ENCODE assay signal across 1 cellular context in genomic region chrX:21998037-21998436, GRCh38.
TF ChIP-seq lines count a peak whose summit lies in the region.

No MANE protein-coding gene starts in this region.

TF ChIP-seq in A549, 52 proteins besides CTCF, POLR2A, EP300 and RAD21:
- no peak for TF ChIP-seq E2F6 (IDR thresholded peaks at IDR 0.05; ENCODE audit: borderline replicate concordance, low read depth)
- no peak for TF ChIP-seq ZSCAN20 (CRISPR knock-in tag; IDR thresholded peaks at IDR 0.05)
- TF ChIP-seq ESRRA (IDR thresholded peaks at IDR 0.05; ENCODE audit: borderline replicate concordance, low read length), result no peak
- TF ChIP-seq KDM5A (IDR thresholded peaks at IDR 0.05), result no peak
- TF ChIP-seq MAX (IDR thresholded peaks at IDR 0.05), result no peak
- TF ChIP-seq GATA3 (IDR thresholded peaks at IDR 0.05; ENCODE audit: borderline replicate concordance), result no peak
- no peak for TF ChIP-seq CHD2 (IDR thresholded peaks at IDR 0.05; ENCODE audit: low read length, partially characterized antibody)
- TF ChIP-seq PHF8 (IDR thresholded peaks at IDR 0.05; ENCODE audit: borderline replicate concordance, low read depth), result no peak
- TF ChIP-seq TFCP2L1 (CRISPR knock-in tag; IDR thresholded peaks at IDR 0.05), result no peak
- no peak for TF ChIP-seq RARB (CRISPR knock-in tag; IDR thresholded peaks at IDR 0.05)
- TF ChIP-seq BHLHE40 (IDR thresholded peaks at IDR 0.05; ENCODE audit: low read depth, low read length), result no peak
- no peak for TF ChIP-seq SMC3 (IDR thresholded peaks at IDR 0.05)
- no peak for TF ChIP-seq JUNB (IDR thresholded peaks at IDR 0.05)
- TF ChIP-seq NFE2L2 (conservative IDR thresholded peaks at IDR 0.05; ENCODE audit: low read length), result no peak
TF ChIP-seq in A549: peak in this region for 0.
